In the genomic region with DNA sequence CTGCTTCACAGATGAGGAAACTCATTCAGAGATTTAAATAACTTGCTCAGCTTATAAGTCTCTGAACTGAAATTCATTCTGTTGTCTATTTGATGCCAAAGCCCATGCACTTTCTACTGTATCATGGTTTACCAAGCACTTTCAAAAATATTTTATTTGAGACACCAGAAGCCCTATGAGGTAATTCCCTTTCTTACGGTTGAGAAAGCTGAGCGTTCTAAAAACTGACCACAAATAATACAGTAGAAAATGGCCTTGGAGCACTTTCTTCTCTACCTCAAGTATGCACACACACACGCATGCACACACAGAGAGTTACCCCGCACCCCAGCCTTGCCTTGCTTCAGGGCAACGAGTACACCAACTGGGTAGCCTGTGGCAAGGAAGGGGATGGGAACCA, we compare ENCODE assay signal across 19 cellular contexts.
DNase-seq lines count a peak whose midpoint lies in the region; ATAC-seq, FAIRE-seq and TF ChIP-seq lines count a peak whose summit lies in the region.
"Had no signal": no experiment of that assay in that cellular context is flagged by ENCODE, and none has a peak within 500 bp of the region (broad histone marks: within the 10 kb centered on the region; RNA-seq: fewer than 3 reads in every experiment).

No MANE protein-coding gene starts in this region.

- POLR2A ChIA-PET in GM12878 (lab: Charles Lee) = no interaction called here

- no TSS peak for BruUV-seq in GM12878 (replicated peaks; lab: Mats Ljungman, UMichigan)

- CTCF ChIA-PET in GM12878 (lab: Yijun Ruan, JAX) = no interaction called here

- no peaks in the 10 kb centered on the region for H3K9me3 ChIP-seq in OCI-LY1 (ENCODE audit: low read length)
- H3K9me3 ChIP-seq in GM12878 (replicated peaks; ENCODE audit: control insufficient read depth, insufficient read depth, low read length) = no peaks in the 10 kb centered on the region; the same call in 2 of the 3 replicates
- H3K9me3 ChIP-seq in smooth muscle cell (replicated peaks; ENCODE audit: low read depth) = no peaks in the 10 kb centered on the region
- no peaks in the 10 kb centered on the region for H3K9me3 ChIP-seq in osteoblast (ENCODE audit: low read depth, low read length)
- H3K9me3 ChIP-seq: A549 had no signal

- H2AFZ ChIP-seq in OCI-LY1 (ENCODE audit: low read length) (peak overlapping the region; percentile 75), GM12878 (ENCODE audit: control insufficient read depth, low read depth, low read length) (no peak overlapping the region), smooth muscle cell (ENCODE audit: low read depth) (no peak overlapping the region), osteoblast (ENCODE audit: low read length) (no peak overlapping the region)

- H3K27me3 ChIP-seq in OCI-LY1 (ENCODE audit: insufficient read depth, low read length) = no peaks in the 10 kb centered on the region
- no peaks in the 10 kb centered on the region for H3K27me3 ChIP-seq in GM12878 (replicated peaks in 1 of 2; ENCODE audit: control insufficient read depth in 2 of 2, insufficient read depth in 2 of 2, low read length in 1 of 2)
- no peaks in the 10 kb centered on the region for H3K27me3 ChIP-seq in smooth muscle cell (ENCODE audit: low read depth)
- H3K27me3 ChIP-seq in osteoblast (ENCODE audit: insufficient read depth, low read length) = no peaks in the 10 kb centered on the region

- TF ChIP-seq POLR2A in GM12878 (IDR thresholded peaks at IDR 0.05; ENCODE audit: low read depth, low read length) = no peak

- no peaks in the 10 kb centered on the region for H4K20me1 ChIP-seq in OCI-LY1 (ENCODE audit: insufficient read depth, low read length)
- no peaks in the 10 kb centered on the region for H4K20me1 ChIP-seq in GM12878 (ENCODE audit: control insufficient read depth, insufficient read depth)
- H4K20me1 ChIP-seq in smooth muscle cell (ENCODE audit: low read depth) = no peaks in the 10 kb centered on the region
- H4K20me1 ChIP-seq in osteoblast (ENCODE audit: insufficient read depth, low read length) = no peaks in the 10 kb centered on the region

- no peak overlapping the region for H3K4me3 ChIP-seq in OCI-LY1 (ENCODE audit: low read depth, low read length, poor library complexity, severe bottlenecking)
- no peak overlapping the region for H3K4me3 ChIP-seq in GM12878
- no peak overlapping the region for H3K4me3 ChIP-seq in smooth muscle cell
- no peak overlapping the region for H3K4me3 ChIP-seq in osteoblast (ENCODE audit: insufficient read depth, low read length)
- H3K4me3 ChIP-seq: A549 had no signal

- TF ChIP-seq EP300 in GM12878 (IDR thresholded peaks at IDR 0.05; ENCODE audit: borderline replicate concordance in 1 of 2, control insufficient read depth in 1 of 2, low read depth in 2 of 2, low read length in 2 of 2) = no peak

- H3K4me2 ChIP-seq in OCI-LY1 (ENCODE audit: low read length) (no peak overlapping the region), GM12878 (ENCODE audit: control insufficient read depth, insufficient read depth) (no peak overlapping the region), smooth muscle cell (no peak overlapping the region), osteoblast (ENCODE audit: insufficient read depth, low read length) (no peak overlapping the region)
- H3K4me2 ChIP-seq: A549 had no signal

- H3K4me1 ChIP-seq in OCI-LY1 (ENCODE audit: insufficient read depth, low read length, severe bottlenecking) = peaks cover 15% of the 10 kb centered on the region
- H3K4me1 ChIP-seq in GM12878 (ENCODE audit: control insufficient read depth, insufficient read depth, low read length) = no peaks in the 10 kb centered on the region
- H3K4me1 ChIP-seq in smooth muscle cell (ENCODE audit: low read depth) = no peaks in the 10 kb centered on the region
- peaks cover 8% of the 10 kb centered on the region for H3K4me1 ChIP-seq in osteoblast (ENCODE audit: insufficient read depth, low read length)

- SMC1A ChIA-PET in GM12878 (lab: Charles Lee; ENCODE audit: uncharacterized antibody, unreplicated experiment) = no interaction called here

- TF ChIP-seq CTCF in OCI-LY1 (IDR thresholded peaks at IDR 0.05; ENCODE audit: low read length) = no peak
- TF ChIP-seq CTCF in GM12878 (IDR thresholded peaks at IDR 0.05 in 2 of 3, conservative IDR thresholded peaks at IDR 0.05 in 1 of 3; ENCODE audit: control insufficient read depth in 2 of 3, extremely low read depth in 1 of 3, insufficient read depth in 1 of 3, low read depth in 3 of 3, low read length in 3 of 3) = no peak
- TF ChIP-seq CTCF in smooth muscle cell (IDR thresholded peaks at IDR 0.05; ENCODE audit: borderline replicate concordance, insufficient read depth, poor library complexity, severe bottlenecking) = no peak
- TF ChIP-seq CTCF in osteoblast (IDR thresholded peaks at IDR 0.05; ENCODE audit: extremely low read depth, low read depth, low read length) = no peak

- in situ Hi-C loops in GM12878 (cut with MboI) = no loop called here

- FAIRE-seq in GM12878 (lab: Jason Lieb, UNC) = no peak
- FAIRE-seq: A549, D721Med, H54 had no signal

- 58% methylated on average over 5 of the region's 5 CpGs for WGBS in GM12878 (ENCODE audit: insufficient coverage, insufficient replicate concordance, low lambda C conversion rate, missing lambda C conversion rate)
- 85% methylated on average over 5 of the region's 5 CpGs for whole genome bisulfite sequencing in smooth muscle cell (ENCODE audit: low lambda C conversion rate)

- H3K27ac ChIP-seq in OCI-LY1 (ENCODE audit: low read depth, low read length, poor library complexity, severe bottlenecking) = peak overlapping the region; percentile 23
- no peak overlapping the region for H3K27ac ChIP-seq in GM12878 (ENCODE audit: control insufficient read depth, insufficient read depth)
- peak overlapping the region; percentile 87 for H3K27ac ChIP-seq in smooth muscle cell (ENCODE audit: low read depth)
- H3K27ac ChIP-seq in osteoblast (ENCODE audit: low read depth, low read length) = no peak overlapping the region
- H3K27ac ChIP-seq: A549 had no signal

- RAD21 ChIA-PET in GM12878 (lab: Charles Lee; ENCODE audit: unreplicated experiment) = no interaction called here

- H3K36me3 ChIP-seq in OCI-LY1 (ENCODE audit: insufficient read depth, low read length) = no peaks in the 10 kb centered on the region
- no peaks in the 10 kb centered on the region for H3K36me3 ChIP-seq in GM12878 (ENCODE audit: control insufficient read depth in 2 of 2, insufficient read depth in 2 of 2, low read length in 1 of 2)
- H3K36me3 ChIP-seq in smooth muscle cell (ENCODE audit: low read depth) = no peaks in the 10 kb centered on the region
- H3K36me3 ChIP-seq in osteoblast (ENCODE audit: insufficient read depth, low read length) = no peaks in the 10 kb centered on the region

- no peak; the same call in 1 of the 3 replicates for ATAC-seq in GM12878
- ATAC-seq: A549; CD8-positive, alpha-beta T cell; HCT116 had no signal

- no peaks in the 10 kb centered on the region for H3K9me2 ChIP-seq in OCI-LY1 (ENCODE audit: low read depth, low read length)

- H3F3A ChIP-seq in OCI-LY1 (ENCODE audit: insufficient read depth, low read length) = no peaks in the 10 kb centered on the region
- no peaks in the 10 kb centered on the region for H3F3A ChIP-seq in smooth muscle cell (ENCODE audit: low read depth)

- H3K79me2 ChIP-seq in OCI-LY1 (ENCODE audit: insufficient read depth, low read length) (no peaks in the 10 kb centered on the region), GM12878 (ENCODE audit: control insufficient read depth, insufficient read depth, low read length) (no peaks in the 10 kb centered on the region), smooth muscle cell (ENCODE audit: low read depth) (no peaks in the 10 kb centered on the region), osteoblast (ENCODE audit: insufficient read depth, low read length) (no peaks in the 10 kb centered on the region)

- intact Hi-C loops in GM12878 (cut with micrococcal nuclease; ENCODE audit: unreplicated experiment) = no loop called here

- H3K9ac ChIP-seq in OCI-LY1 (ENCODE audit: low read length) (no peak overlapping the region), GM12878 (ENCODE audit: control insufficient read depth, insufficient read depth, low read length) (no peak overlapping the region), smooth muscle cell (ENCODE audit: low read depth) (no peak overlapping the region)

- TF ChIP-seq RAD21 in GM12878 (IDR thresholded peaks at IDR 0.05; ENCODE audit: insufficient read depth, low read depth, low read length) = no peak

- DNase-seq in H4 (ENCODE audit: low spot score) (peak; percentile 38), GM12878 (ENCODE audit: low read depth, low spot score) (no peak), smooth muscle cell (lab: John Stamatoyannopoulos, UW; ENCODE audit: unreplicated experiment) (no peak), osteoblast (ENCODE audit: insufficient read length, low spot score, missing footprints) (no peak), superior temporal gyrus (ENCODE audit: extremely low spot score) (no peak), NCI-H748 (lab: John Stamatoyannopoulos, UW; ENCODE audit: unreplicated experiment) (no peak)
- no peak for DNase-seq in activated CD4-positive, alpha-beta T cell treated with anti-CD3 and anti-CD28 coated beads for 4 hours
- DNase-seq: CD8-positive, alpha-beta T cell; COR-L47; DMS153; DND-41; GDM1; IMR-90; KBM-7 had no signal

TF ChIP-seq in GM12878, 131 proteins besides CTCF, POLR2A, EP300 and RAD21:
- TF ChIP-seq RUNX3 (IDR thresholded peaks at IDR 0.05; ENCODE audit: low read length) (peak; percentile 83), BCL11A (IDR thresholded peaks at IDR 0.05; ENCODE audit: low read depth, low read length) (no peak)

Comparison
In these comparisons a context has a peak if more than half of its experiments do, and no peak if none do; other contexts are left out.
1. H3K27ac ChIP-seq: peak in OCI-LY1 (single experiment) and smooth muscle cell (single experiment); none in GM12878 (single experiment) and osteoblast (single experiment).